In genomic region chr15:65980824-65981456, GRCh38 we compare ENCODE assay signal across 8 cellular contexts.
A peak's percentile ranks its signal among the peaks of the same experiment; 100 is the strongest.
DNase-seq lines count a peak whose midpoint lies in the region; ATAC-seq and TF ChIP-seq lines count a peak whose summit lies in the region.

No MANE protein-coding gene starts in this region.

- H3K4me3 ChIP-seq in HAP-1 (no peak overlapping the region), lung (no peak overlapping the region), vagina (no peak overlapping the region)

- H3K36me3 ChIP-seq in HAP-1 (replicated peaks) (no peaks in the 10 kb centered on the region), lung (ENCODE audit: control insufficient read depth in 2 of 2, insufficient read depth in 2 of 2, low read length in 2 of 2) (no peaks in the 10 kb centered on the region), vagina (no peaks in the 10 kb centered on the region)

- H3K27ac ChIP-seq in lung (ENCODE audit: low read depth in 1 of 2, low read length in 1 of 2) (no peak overlapping the region), vagina (no peak overlapping the region)

- DNase-seq in COR-L47 (lab: John Stamatoyannopoulos, UW) (peak; percentile 18), HAP-1 (ENCODE audit: low spot score in 2 of 2) (peak; percentile 80 to 87), RPMI7951 (ENCODE audit: low read depth) (peak; percentile 65), dermis microvascular lymphatic vessel endothelial cell (ENCODE audit: low read depth in 2 of 2) (peak; percentile 7 to 59), lung (ENCODE audit: low spot score) (peak; percentile 82), vagina (ENCODE audit: extremely low spot score in 2 of 2) (no peak)

- TF ChIP-seq POLR2A in vagina (IDR thresholded peaks at IDR 0.05), result no peak

- ATAC-seq in lung (ENCODE audit: insufficient read depth, low FRiP score) (peak; percentile 80), GM21515 (IDR thresholded peaks at IDR 0.05; ENCODE audit: unreplicated experiment) (no peak), HG03565 (IDR thresholded peaks at IDR 0.05; ENCODE audit: unreplicated experiment) (no peak)

- H3K9me3 ChIP-seq in HAP-1 (no peaks in the 10 kb centered on the region), lung (ENCODE audit: control insufficient read depth in 2 of 2, insufficient read depth in 1 of 2, low read length in 1 of 2) (peaks cover 0 to 5% of the 10 kb centered on the region in 2 donors), vagina (no peaks in the 10 kb centered on the region)

- WGBS in lung, 2 donors, result 55 to 69% methylated on average over 5 of the region's 5 CpGs

- in situ Hi-C loops in HAP-1 (cut with MboI; ENCODE audit: low sequenced_read_pairs), result no loop called here

- no peaks in the 10 kb centered on the region for H3K4me1 ChIP-seq in HAP-1
- H3K4me1 ChIP-seq in lung (ENCODE audit: control insufficient read depth in 2 of 2, insufficient read depth in 2 of 2, low read length in 2 of 2), result peaks cover 0 to 4% of the 10 kb centered on the region in 2 donors
- peaks cover 8% of the 10 kb centered on the region for H3K4me1 ChIP-seq in vagina

- intact Hi-C loops in vagina (cut with DNase I), result no loop called here

- TF ChIP-seq CTCF in lung (IDR thresholded peaks at IDR 0.05; ENCODE audit: control extremely low read depth, extremely low read depth) (peak; percentile 27), vagina (IDR thresholded peaks at IDR 0.05) (peak in 2 of 3 experiments; percentile 29 to 35)

- peaks cover 45% of the 10 kb centered on the region for H3K27me3 ChIP-seq in HAP-1 (ENCODE audit: low read depth)
- no peaks in the 10 kb centered on the region for H3K27me3 ChIP-seq in lung (ENCODE audit: control insufficient read depth, insufficient read depth)
- H3K27me3 ChIP-seq in vagina, result no peaks in the 10 kb centered on the region

Comparison
In these comparisons a context has a peak if more than half of its experiments do, and no peak if none do; other contexts are left out.
1. DNase-seq: peak in COR-L47 (single experiment), HAP-1 (2 of 2), RPMI7951 (single experiment), dermis microvascular lymphatic vessel endothelial cell (2 of 2) and lung (single experiment); none in vagina (0 of 2).